30 cellular contexts compared by ENCODE assay signal in genomic region chr18:47206945-47207637, GRCh38. TPM values are rescaled to one million over a fixed set of nuclear protein-coding genes. Genes with fewer than 3 reads are reported as not detected.
"Had no signal": no experiment of that assay in that cellular context is flagged by ENCODE, and none has a peak within 500 bp of the region (broad histone marks: within the 10 kb centered on the region; RNA-seq: fewer than 3 reads in every experiment).

No MANE protein-coding gene starts in this region.

- H3K27me3 ChIP-seq: pancreas had no signal

- H3K4me3 Mint-ChIP-seq: activated CD8-positive, alpha-beta T cell treated with anti-CD3 and anti-CD28 coated beads, Interleukin-2, amount 10 ng/mL, durations not matched to agents 7 days and 5 days; activated naive CD4-positive, alpha-beta T cell treated with anti-CD3 and anti-CD28 coated beads, Interleukin-2, amount 50 U/mL, for 24 hours; immature natural killer cell; natural killer cell; stimulated activated naive CD8-positive, alpha-beta T cell treated with anti-CD3 and anti-CD28 coated beads, Interleukin-15, Interleukin-2, amounts not matched to agents 100 ng/mL and 50 ng/mL, for 24 hours had no signal

- H3K36me3 ChIP-seq: left ventricle myocardium inferior, pancreas, tibial nerve, WERI-Rb-1 had no signal

- H3K9me3 ChIP-seq: left ventricle myocardium inferior, pancreas, psoas muscle, tibial nerve had no signal

- H3K36me3 Mint-ChIP-seq: activated naive CD4-positive, alpha-beta T cell treated with anti-CD3 and anti-CD28 coated beads, Interleukin-2, amount 50 U/mL, for 24 hours; immature natural killer cell; natural killer cell had no signal

- FAIRE-seq: endothelial cell of umbilical vein, pancreas, TTC549 had no signal

- H3K9me3 Mint-ChIP-seq: activated naive CD4-positive, alpha-beta T cell treated with anti-CD3 and anti-CD28 coated beads, Interleukin-2, amount 50 U/mL, for 24 hours; immature natural killer cell; natural killer cell; stimulated activated naive CD8-positive, alpha-beta T cell treated with anti-CD3 and anti-CD28 coated beads, Interleukin-15, Interleukin-2, amounts not matched to agents 100 ng/mL and 50 ng/mL, for 24 hours had no signal

- DNase-seq: activated CD4-positive, alpha-beta T cell treated with anti-CD3 and anti-CD28 coated beads for 1 hour; activated CD4-positive, alpha-beta T cell treated with anti-CD3 and anti-CD28 coated beads, Interleukin-2, amount 50 U/mL, for 1 hour; activated CD8-positive, alpha-beta T cell treated with anti-CD3 and anti-CD28 coated beads, Interleukin-2, amount 10 ng/mL, durations not matched to agents 7 days and 5 days; activated gamma-delta T cell treated with Interleukin-2 at 50 U/mL for 16 hours; aorta; central memory CD4-positive, alpha-beta T cell; dermis blood vessel endothelial cell; effector memory CD4-positive, alpha-beta T cell; foreskin melanocyte; immature natural killer cell; kidney glomerular epithelial cell; left ventricle myocardium inferior; mammary epithelial cell; midbrain; natural killer cell; pancreas; psoas muscle; right cardiac atrium; stimulated activated CD4-positive, alpha-beta T cell treated with anti-CD3 and anti-CD28 coated beads, Interleukin-1b, Interleukin-23, amount 100 ng/mL, for 48 hours; substantia nigra; WERI-Rb-1 had no signal

- H3K4me1 Mint-ChIP-seq: activated naive CD4-positive, alpha-beta T cell treated with anti-CD3 and anti-CD28 coated beads, Interleukin-2, amount 50 U/mL, for 24 hours; immature natural killer cell; natural killer cell had no signal

- H3K4me1 ChIP-seq: pancreas, psoas muscle, tibial nerve had no signal

- H3K4me3 ChIP-seq: left ventricle myocardium inferior, pancreas, psoas muscle, tibial nerve had no signal

- H3K27ac Mint-ChIP-seq: activated CD8-positive, alpha-beta T cell treated with anti-CD3 and anti-CD28 coated beads, Interleukin-2, amount 10 ng/mL, durations not matched to agents 7 days and 5 days; activated naive CD4-positive, alpha-beta T cell treated with anti-CD3 and anti-CD28 coated beads, Interleukin-2, amount 50 U/mL, for 24 hours; immature natural killer cell; natural killer cell; stimulated activated naive CD8-positive, alpha-beta T cell treated with anti-CD3 and anti-CD28 coated beads, Interleukin-15, Interleukin-2, amounts not matched to agents 100 ng/mL and 50 ng/mL, for 24 hours had no signal

- H3K27ac ChIP-seq: left ventricle myocardium inferior, pancreas, psoas muscle, tibial nerve had no signal

RNA-seq across cellular contexts. Expression of gene SKOR2, which starts 44.4 kb away (rescaled TPM):
- total RNA-seq: activated CD8-positive, alpha-beta T cell treated with anti-CD3 and anti-CD28 coated beads, Interleukin-2, amount 10 ng/mL, durations not matched to agents 7 days and 5 days; aorta; dermis blood vessel endothelial cell; endothelial cell of umbilical vein; esophagus mucosa; left ventricle myocardium inferior; mammary epithelial cell; natural killer cell; pancreas; psoas muscle; right cardiac atrium; skeletal muscle tissue; tibial nerve; urinary bladder had no signal
- polyA plus RNA-seq: adipose tissue, aorta, endothelial cell of umbilical vein, immature natural killer cell, mammary epithelial cell, pancreas, psoas muscle, right cardiac atrium, urinary bladder had no signal
